ENCODE assay signal across 8 cellular contexts in the genomic region with DNA sequence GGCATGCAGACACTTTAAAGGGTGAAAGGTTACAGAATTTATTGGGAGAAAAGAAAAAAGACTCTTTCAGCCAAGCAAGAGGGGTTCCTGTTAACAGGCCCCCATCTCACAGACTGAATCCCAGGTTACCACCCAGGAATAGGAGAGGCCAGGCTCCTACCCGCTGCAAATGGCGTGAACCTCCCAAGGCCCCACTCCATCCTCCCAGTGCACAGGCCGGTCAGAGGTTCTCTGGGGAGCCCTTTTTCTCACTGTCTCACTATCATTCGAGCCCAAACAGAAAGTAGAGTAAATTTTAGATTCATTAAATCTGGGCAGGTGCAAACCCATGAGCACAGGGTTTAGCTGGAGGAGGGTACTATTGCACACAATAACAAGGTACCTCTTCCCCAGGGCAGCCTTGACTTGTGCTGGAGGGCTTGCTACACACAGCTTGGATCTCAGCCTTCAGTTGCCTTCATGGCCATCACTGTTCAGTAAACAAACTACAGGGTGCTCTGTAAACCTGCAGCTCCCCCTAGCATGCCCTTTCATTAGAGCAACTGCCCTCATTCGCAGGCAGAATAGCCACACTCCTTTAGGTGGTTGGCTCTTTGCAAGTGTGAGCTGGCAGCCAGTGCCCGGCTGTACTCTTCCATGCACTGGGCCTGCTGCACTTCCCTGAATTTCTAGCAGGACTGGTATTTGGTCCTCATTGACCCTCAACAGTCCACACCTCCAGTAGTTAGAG. TPM values are rescaled to one million over a fixed set of nuclear protein-coding genes. Genes with fewer than 3 reads are reported as not detected.
DNase-seq lines count a peak whose midpoint lies in the region; ATAC-seq and TF ChIP-seq lines count a peak whose summit lies in the region.

No MANE protein-coding gene starts in this region.

- CTCF ChIA-PET in CD4-positive, alpha-beta T cell (lab: Charles Lee): interaction anchor here (0.8 to 1.4 kb wide), 2 partner anchors 84 to 236 kb away, joined by 3 read pairs; no protein-coding TSS in a partner anchor

- no peaks in the 10 kb centered on the region for H3K27me3 ChIP-seq in CD4-positive, alpha-beta T cell (ENCODE audit: control insufficient read depth, insufficient read depth, low read length)

- intact Hi-C loops in CD4-positive, alpha-beta T cell (cut with DNase I, micrococcal nuclease): no loop called here

- no peak overlapping the region for H3K4me3 ChIP-seq in AG10803 (ENCODE audit: low read length)
- no peak overlapping the region for H3K4me3 ChIP-seq in astrocyte of the spinal cord (ENCODE audit: low read depth, low read length)

- no peak overlapping the region for H3K27ac Mint-ChIP-seq in CD4-positive, alpha-beta T cell

- H3K27me3 Mint-ChIP-seq in CD4-positive, alpha-beta T cell: peaks cover 6% of the 10 kb centered on the region

- DNase-seq in AG10803 (ENCODE audit: low read depth) (peak; percentile 56), NCI-H2107 treated with DMSO at 0.1 percent for 48 hours (lab: John Stamatoyannopoulos, UW; ENCODE audit: unreplicated experiment) (peak; percentile 49), astrocyte of the spinal cord (ENCODE audit: low read depth, low spot score) (peak; percentile 33), kidney glomerular epithelial cell (lab: John Stamatoyannopoulos, UW) (peak; percentile 26)
- DNase-seq in CD4-positive, alpha-beta T cell: no peak
- DNase-seq in activated CD4-positive, alpha-beta T cell treated with anti-CD3 and anti-CD28 coated beads for 1 hour: no peak

- no peaks in the 10 kb centered on the region for H3K36me3 Mint-ChIP-seq in CD4-positive, alpha-beta T cell (ENCODE audit: low read depth)

- no peak overlapping the region for H3K27ac ChIP-seq in CD4-positive, alpha-beta T cell (ENCODE audit: low read depth, low read length)

- ATAC-seq in GM18511 (IDR thresholded peaks at IDR 0.05; ENCODE audit: unreplicated experiment): peak; percentile 67
- ATAC-seq in HG02884 (IDR thresholded peaks at IDR 0.05; ENCODE audit: unreplicated experiment): peak; percentile 56
- no peak for ATAC-seq in CD4-positive, alpha-beta T cell (ENCODE audit: poor library complexity)

- POLR2A ChIA-PET in CD4-positive, alpha-beta T cell (lab: Charles Lee): no interaction called here

- H3K9me3 ChIP-seq in CD4-positive, alpha-beta T cell (ENCODE audit: control insufficient read depth, low read length): no peaks in the 10 kb centered on the region

- TF ChIP-seq CTCF in AG10803 (conservative IDR thresholded peaks at IDR 0.05; ENCODE audit: low read length) (peak; percentile 73), astrocyte of the spinal cord (IDR thresholded peaks at IDR 0.05; ENCODE audit: low read depth, low read length) (peak; percentile 55)
- TF ChIP-seq CTCF in CD4-positive, alpha-beta T cell (IDR thresholded peaks at IDR 0.05): no peak

- H3K9me3 Mint-ChIP-seq in CD4-positive, alpha-beta T cell: no peaks in the 10 kb centered on the region

- H3K4me3 Mint-ChIP-seq in CD4-positive, alpha-beta T cell: no peak overlapping the region

- in situ Hi-C loops in astrocyte of the spinal cord (cut with HindIII; ENCODE audit: low sequenced_read_pairs): no loop called here

- H3K4me1 Mint-ChIP-seq in CD4-positive, alpha-beta T cell (ENCODE audit: low read depth): peaks cover 11% of the 10 kb centered on the region

RNA-seq across cellular contexts. Expression of gene PLEK, which starts 7.3 kb away (rescaled TPM):
- total RNA-seq in CD4-positive, alpha-beta T cell: 1 to 10 TPM; 5.3 to 6.3 TPM

RNA-seq across cellular contexts. Expression of gene CNRIP1, which starts 38.0 kb away (rescaled TPM):
- not detected for total RNA-seq in CD4-positive, alpha-beta T cell

Comparison
In these comparisons a context has a peak if more than half of its experiments do, and no peak if none do; other contexts are left out.
1. DNase-seq: peak in AG10803 (single experiment), NCI-H2107 treated with DMSO at 0.1 percent for 48 hours (single experiment), astrocyte of the spinal cord (single experiment) and kidney glomerular epithelial cell (single experiment); none in CD4-positive, alpha-beta T cell (0 of 10) and activated CD4-positive, alpha-beta T cell treated with anti-CD3 and anti-CD28 coated beads for 1 hour (single experiment).